ENCODE assay signal across 1 cellular context in the genomic region with DNA sequence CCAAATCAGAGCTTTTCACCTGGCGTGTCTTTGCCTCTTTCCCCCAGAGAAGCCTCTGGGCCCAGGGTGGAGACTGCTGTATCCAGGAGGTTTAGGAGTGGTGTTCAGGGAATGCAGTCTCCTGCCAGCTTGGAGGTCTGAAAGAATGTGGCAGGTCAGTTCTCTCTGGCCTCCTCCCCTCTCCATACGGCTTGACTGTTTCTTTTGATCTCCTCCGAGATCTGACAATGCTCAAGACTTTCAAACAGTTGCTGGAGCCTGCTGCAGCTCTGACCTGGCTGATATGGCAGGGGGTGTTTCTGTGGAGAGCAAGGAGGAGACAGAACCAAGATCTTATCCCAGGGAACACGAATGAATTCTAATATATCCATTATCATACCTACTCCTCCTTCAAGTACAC.
TF ChIP-seq lines count a peak whose summit lies in the region.

No MANE protein-coding gene starts in this region.

TF ChIP-seq in GM23338, 12 proteins besides CTCF, POLR2A, EP300 and RAD21 (continued from another document):
- TF ChIP-seq, protein P1, sequence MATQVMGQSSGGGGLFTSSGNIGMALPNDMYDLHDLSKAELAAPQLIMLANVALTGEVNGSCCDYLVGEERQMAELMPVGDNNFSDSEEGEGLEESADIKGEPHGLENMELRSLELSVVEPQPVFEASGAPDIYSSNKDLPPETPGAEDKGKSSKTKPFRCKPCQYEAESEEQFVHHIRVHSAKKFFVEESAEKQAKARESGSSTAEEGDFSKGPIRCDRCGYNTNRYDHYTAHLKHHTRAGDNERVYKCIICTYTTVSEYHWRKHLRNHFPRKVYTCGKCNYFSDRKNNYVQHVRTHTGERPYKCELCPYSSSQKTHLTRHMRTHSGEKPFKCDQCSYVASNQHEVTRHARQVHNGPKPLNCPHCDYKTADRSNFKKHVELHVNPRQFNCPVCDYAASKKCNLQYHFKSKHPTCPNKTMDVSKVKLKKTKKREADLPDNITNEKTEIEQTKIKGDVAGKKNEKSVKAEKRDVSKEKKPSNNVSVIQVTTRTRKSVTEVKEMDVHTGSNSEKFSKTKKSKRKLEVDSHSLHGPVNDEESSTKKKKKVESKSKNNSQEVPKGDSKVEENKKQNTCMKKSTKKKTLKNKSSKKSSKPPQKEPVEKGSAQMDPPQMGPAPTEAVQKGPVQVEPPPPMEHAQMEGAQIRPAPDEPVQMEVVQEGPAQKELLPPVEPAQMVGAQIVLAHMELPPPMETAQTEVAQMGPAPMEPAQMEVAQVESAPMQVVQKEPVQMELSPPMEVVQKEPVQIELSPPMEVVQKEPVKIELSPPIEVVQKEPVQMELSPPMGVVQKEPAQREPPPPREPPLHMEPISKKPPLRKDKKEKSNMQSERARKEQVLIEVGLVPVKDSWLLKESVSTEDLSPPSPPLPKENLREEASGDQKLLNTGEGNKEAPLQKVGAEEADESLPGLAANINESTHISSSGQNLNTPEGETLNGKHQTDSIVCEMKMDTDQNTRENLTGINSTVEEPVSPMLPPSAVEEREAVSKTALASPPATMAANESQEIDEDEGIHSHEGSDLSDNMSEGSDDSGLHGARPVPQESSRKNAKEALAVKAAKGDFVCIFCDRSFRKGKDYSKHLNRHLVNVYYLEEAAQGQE (IDR thresholded peaks at IDR 0.05; ENCODE audit: unreplicated experiment) = no peak
- TF ChIP-seq JUNB (IDR thresholded peaks at IDR 0.05; ENCODE audit: unreplicated experiment) (no peak), NANOG (IDR thresholded peaks at IDR 0.05; ENCODE audit: borderline replicate concordance) (no peak)
TF ChIP-seq in GM23338: peak in this region for 0.
